8 cellular contexts compared by ENCODE assay signal in the genomic region with DNA sequence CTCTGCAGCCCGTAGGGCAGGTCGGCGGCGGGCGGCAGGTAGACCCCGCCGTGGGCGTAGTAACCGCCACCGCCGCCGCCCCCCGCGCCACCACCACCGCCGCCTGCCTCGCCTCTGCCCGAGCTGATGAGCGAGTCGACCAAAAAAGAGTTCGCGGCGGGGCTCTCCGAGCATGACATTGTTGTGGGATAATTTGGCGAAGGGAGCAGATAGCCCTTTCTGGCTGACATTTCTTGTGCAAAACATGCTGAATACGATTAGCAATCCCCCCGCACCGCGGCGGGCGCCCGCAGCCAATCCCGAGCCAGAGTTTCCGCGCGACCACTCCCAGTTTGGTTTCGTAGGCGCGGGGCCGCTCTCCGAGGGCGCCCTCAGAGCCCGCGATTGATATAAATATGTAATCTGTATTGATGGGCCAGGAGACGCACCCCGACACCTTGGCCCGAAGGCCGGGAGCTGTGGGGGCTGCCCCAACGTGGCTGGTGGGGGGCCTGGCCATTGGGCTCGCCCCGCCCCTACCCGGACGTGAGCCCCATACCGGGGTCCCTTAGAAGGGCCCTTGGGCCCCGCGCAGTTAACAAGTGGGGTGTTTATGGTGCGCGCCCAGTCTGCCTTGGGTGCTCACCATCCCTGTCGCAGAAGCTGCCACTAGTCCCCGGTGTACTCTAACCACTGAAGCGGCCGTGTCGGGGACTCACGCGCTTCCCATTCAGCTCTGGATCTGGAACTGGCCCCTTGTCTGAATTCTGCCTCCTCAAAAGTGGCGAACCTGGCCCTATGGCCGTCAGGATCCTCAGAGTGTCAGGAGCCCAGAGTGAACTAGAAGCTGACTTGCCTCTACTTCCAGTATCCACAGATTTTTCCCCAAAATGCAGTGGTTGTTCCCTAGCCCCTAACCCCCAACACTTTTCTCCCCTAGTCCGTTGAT. TPM values are rescaled to one million over a fixed set of nuclear protein-coding genes. Genes with fewer than 3 reads are reported as not detected.
DNase-seq lines count a peak whose midpoint lies in the region; ATAC-seq and TF ChIP-seq lines count a peak whose summit lies in the region.

HOXA10 (minus strand) TSS at position 244 of the 928 bp plus-strand sequence; CDS start at position 230, 14 bp downstream.

- no peaks in the 10 kb centered on the region for H3K9me3 Mint-ChIP-seq in activated B cell treated with CpG ODN at 0.5 μM for 24 hours
- H3K9me3 Mint-ChIP-seq in stimulated activated naive CD8-positive, alpha-beta T cell treated with anti-CD3 and anti-CD28 coated beads, Interleukin-15, amount 100 ng/mL, for 72 hours = no peaks in the 10 kb centered on the region

- H4K20me1 ChIP-seq in GM23248 (ENCODE audit: insufficient read depth) (no peaks in the 10 kb centered on the region), PC-9 (ENCODE audit: insufficient read depth) (no peaks in the 10 kb centered on the region)

- no TSS peak for BruUV-seq in PC-9 (replicated peaks; lab: Mats Ljungman, UMichigan)

- H3K27ac Mint-ChIP-seq in activated B cell treated with CpG ODN at 0.5 μM for 24 hours = no peak within 1 kb of the TSS
- peak within 1 kb of the TSS in 1 of 2 donors; percentile 80 for H3K27ac Mint-ChIP-seq in stimulated activated naive CD8-positive, alpha-beta T cell treated with anti-CD3 and anti-CD28 coated beads, Interleukin-15, amount 100 ng/mL, for 72 hours

- peaks cover 56% of the 10 kb centered on the region for H3K27me3 Mint-ChIP-seq in activated B cell treated with CpG ODN at 0.5 μM for 24 hours
- peaks cover 95% of the 10 kb centered on the region for H3K27me3 Mint-ChIP-seq in stimulated activated naive CD8-positive, alpha-beta T cell treated with anti-CD3 and anti-CD28 coated beads, Interleukin-15, amount 100 ng/mL, for 72 hours

- H2AFZ ChIP-seq in GM23248 (peak within 1 kb of the TSS; percentile 50), PC-9 (no peak within 1 kb of the TSS)

- no peaks in the 10 kb centered on the region for H3F3A ChIP-seq in GM23248 (ENCODE audit: insufficient read depth)
- peaks cover 18% of the 10 kb centered on the region; the same call in 1 of the 2 replicates for H3F3A ChIP-seq in PC-9 (ENCODE audit: insufficient read depth, low read depth)

- intact Hi-C loops in activated B cell treated with CpG ODN at 0.5 μM for 24 hours (cut with micrococcal nuclease) = no loop called here
- intact Hi-C loops in PC-9 (cut with micrococcal nuclease; ENCODE audit: unreplicated experiment) = no loop called here

- H3K4me1 Mint-ChIP-seq in activated B cell treated with CpG ODN at 0.5 μM for 24 hours = peaks cover 16% of the 10 kb centered on the region
- peaks cover 33% of the 10 kb centered on the region for H3K4me1 Mint-ChIP-seq in stimulated activated naive CD8-positive, alpha-beta T cell treated with anti-CD3 and anti-CD28 coated beads, Interleukin-15, amount 100 ng/mL, for 72 hours

- POLR2A ChIA-PET in activated B cell treated with CpG ODN at 0.5 μM for 24 hours (lab: Charles Lee) (interaction anchor here (1.7 kb wide), 1 partner anchor 9 kb away, joined by 6 read pairs; no protein-coding TSS in a partner anchor), PC-9 (lab: Charles Lee; ENCODE audit: unreplicated experiment) (no interaction called here)

- H3K9me3 ChIP-seq in GM23248 (ENCODE audit: low read depth) (no peaks in the 10 kb centered on the region), PC-9 (ENCODE audit: insufficient read depth, low read depth) (no peaks in the 10 kb centered on the region)

- H3K36me3 Mint-ChIP-seq in activated B cell treated with CpG ODN at 0.5 μM for 24 hours (ENCODE audit: low read depth) = no peaks in the 10 kb centered on the region

- peak within 1 kb of the TSS; percentile 100 for H3K4me2 ChIP-seq in GM23248 (ENCODE audit: unreplicated experiment)
- H3K4me2 ChIP-seq in PC-9 = no peak within 1 kb of the TSS

- DNase-seq in A172 (ENCODE audit: low spot score) (no peak), GM23248 (peak; percentile 73), activated B cell treated with CpG ODN at 0.5 μM for 24 hours (peak; percentile 17), islet precursor cell (peak; percentile 67), hippocampal formation (lab: John Stamatoyannopoulos, UW) (no peak), PC-9 (no peak)
- no peak for DNase-seq in stimulated activated naive CD8-positive, alpha-beta T cell treated with anti-CD3 and anti-CD28 coated beads, Interleukin-15, amount 100 ng/mL, for 72 hours

- no peak for ATAC-seq in activated B cell treated with CpG ODN at 0.5 μM for 24 hours (ENCODE audit: low read depth)
- ATAC-seq in stimulated activated naive CD8-positive, alpha-beta T cell treated with anti-CD3 and anti-CD28 coated beads, Interleukin-15, amount 100 ng/mL, for 72 hours = no peak
- no peak for ATAC-seq in GM21526 (IDR thresholded peaks at IDR 0.05; ENCODE audit: low FRiP score, unreplicated experiment)

- H3K79me2 ChIP-seq in GM23248 (ENCODE audit: insufficient read depth) = peaks cover 100% of the 10 kb centered on the region
- H3K79me2 ChIP-seq in PC-9 (ENCODE audit: low read depth) = no peaks in the 10 kb centered on the region

- 2 to 3% methylated on average over 61 to 62 of the region's 68 CpGs for WGBS in GM23248 (ENCODE audit: low coverage in 1 of 2, low lambda C conversion rate in 2 of 2, missing lambda C conversion rate in 2 of 2), 2 experiments

- H3K36me3 ChIP-seq in GM23248 (ENCODE audit: low read depth) = peaks cover 4% of the 10 kb centered on the region; the same call in 1 of the 2 replicates
- no peaks in the 10 kb centered on the region for H3K36me3 ChIP-seq in PC-9 (ENCODE audit: low read depth)

- peak within 1 kb of the TSS; percentile 83 for H3K4me3 ChIP-seq in GM23248
- no peak within 1 kb of the TSS for H3K4me3 ChIP-seq in PC-9

- no peaks in the 10 kb centered on the region for H3K27me3 ChIP-seq in GM23248 (replicated peaks; ENCODE audit: insufficient read depth)
- no peaks in the 10 kb centered on the region for H3K27me3 ChIP-seq in PC-9 (ENCODE audit: insufficient read depth, low read depth)

- H3K9ac ChIP-seq in GM23248 = peak within 1 kb of the TSS; percentile 98

- H3K9me2 ChIP-seq in GM23248 (ENCODE audit: insufficient read depth) (no peaks in the 10 kb centered on the region), PC-9 (ENCODE audit: insufficient read depth) (no peaks in the 10 kb centered on the region)

- in situ Hi-C loops in GM23248 (cut with MboI) = loop anchor here (10.0 kb wide), 1 partner anchor 1320 kb away; no protein-coding TSS in a partner anchor

- H3K4me3 Mint-ChIP-seq in activated B cell treated with CpG ODN at 0.5 μM for 24 hours = peak within 1 kb of the TSS; percentile 55
- peak within 1 kb of the TSS; percentile 62 to 76 for H3K4me3 Mint-ChIP-seq in stimulated activated naive CD8-positive, alpha-beta T cell treated with anti-CD3 and anti-CD28 coated beads, Interleukin-15, amount 100 ng/mL, for 72 hours

- no peak for TF ChIP-seq CTCF in activated B cell treated with CpG ODN at 0.5 μM for 24 hours (IDR thresholded peaks at IDR 0.05)
- no peak for TF ChIP-seq CTCF in PC-9 (conservative IDR thresholded peaks at IDR 0.05)

- H3K27ac ChIP-seq in GM23248 (peak within 1 kb of the TSS; percentile 99), PC-9 (no peak within 1 kb of the TSS)

- H3K4me1 ChIP-seq in GM23248 (ENCODE audit: insufficient read depth) (peaks cover 31% of the 10 kb centered on the region), PC-9 (replicated peaks; ENCODE audit: insufficient read depth) (peaks cover 13% of the 10 kb centered on the region)

- CTCF ChIA-PET in activated B cell treated with CpG ODN at 0.5 μM for 24 hours (lab: Charles Lee) = no interaction called here
- CTCF ChIA-PET in PC-9 (lab: Charles Lee) = no interaction called here

RNA-seq across cellular contexts. Expression of gene HOXA10, which starts in this region (rescaled TPM):
- total RNA-seq in A172 (2014; rRNA removed; shearing (Covaris generic)) = 26.4 and 30.7 TPM in 2 replicates
- 27.4 and 29.3 TPM in 2 replicates for total RNA-seq in GM23248 (2014; rRNA removed; shearing (Covaris generic))
- 27.1 and 28.0 TPM in 2 replicates for polyA plus RNA-seq in GM23248 (2016; fragmentation: Nextera tagmentation; extraction: Ambion mirVana)
- total RNA-seq in activated B cell treated with CpG ODN at 0.5 μM for 24 hours (0.24 TPM in 1 of 2 replicates, not detected in the other), PC-9 (2021) (not detected in 2 replicates)

Comparison
In these comparisons a context has a peak if more than half of its experiments do, and no peak if none do; other contexts are left out.
1. RNA of gene HOXA10 (total RNA-seq): 27.4 to 29.3 TPM in GM23248 and 26.4 to 30.7 TPM in A172; 0.24 TPM in activated B cell treated with CpG ODN at 0.5 μM for 24 hours and not detected in PC-9; every median in the first group is over 10 times any median in the second.
2. Peak in DNase-seq in activated B cell treated with CpG ODN at 0.5 μM for 24 hours; RNA of the gene not detected or under 1 TPM.
3. DNase-seq: peak in GM23248 (single experiment) and islet precursor cell (single experiment); none in A172 (single experiment), stimulated activated naive CD8-positive, alpha-beta T cell treated with anti-CD3 and anti-CD28 coated beads, Interleukin-15, amount 100 ng/mL, for 72 hours (0 of 2), hippocampal formation (0 of 2) and PC-9 (0 of 2).